Comparison of ENCODE assay signal across 9 cellular contexts in the genomic region with DNA sequence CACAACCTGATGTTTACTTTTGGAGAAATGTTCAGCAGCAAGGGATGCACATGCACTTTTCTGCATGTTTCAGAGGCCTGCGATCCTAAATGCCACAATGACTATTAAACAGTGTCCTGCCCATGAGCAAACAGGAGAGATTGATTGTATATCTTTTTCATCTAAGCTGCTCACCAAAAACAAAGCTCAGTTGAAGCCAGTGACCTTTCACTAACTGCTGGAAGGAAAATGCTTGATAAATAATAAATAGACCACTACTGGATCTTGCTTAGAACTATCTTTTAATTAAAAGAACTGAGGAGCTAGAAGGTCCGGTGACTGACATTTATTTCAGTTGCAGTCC. TPM values are rescaled to one million over a fixed set of nuclear protein-coding genes. Genes with fewer than 3 reads are reported as not detected.
DNase-seq lines count a peak whose midpoint lies in the region; ATAC-seq and TF ChIP-seq lines count a peak whose summit lies in the region.
"Had no signal": no experiment of that assay in that cellular context is flagged by ENCODE, and none has a peak within 500 bp of the region (broad histone marks: within the 10 kb centered on the region; RNA-seq: fewer than 3 reads in every experiment).

No MANE protein-coding gene starts in this region.

- no peak for TF ChIP-seq RAD21 in HCT116 (IDR thresholded peaks at IDR 0.05; ENCODE audit: low read depth)

- in situ Hi-C loops in Panc1 (cut with HindIII; ENCODE audit: low pct_unique_long_range_greater_than_20kb, low sequenced_read_pairs) = no loop called here

- POLR2A ChIA-PET in HCT116 (lab: Charles Lee) = interaction anchor here (1.0 kb wide), 1 partner anchor 250 kb away, joined by 3 read pairs; the partner anchor contains the start of gene DYNLL2
- POLR2A ChIA-PET in Panc1 (lab: Charles Lee) = no interaction called here

- intact Hi-C loops in HCT116 (cut with micrococcal nuclease) (loop anchor here (1.0 to 5.0 kb wide), 2 partner anchors 236 to 702 kb away; no protein-coding TSS in a partner anchor), Panc1 (cut with micrococcal nuclease; ENCODE audit: unreplicated experiment) (loop anchor here (2.0 to 10.0 kb wide), 3 partner anchors 61 to 703 kb away; no protein-coding TSS in a partner anchor), stomach (cut with DNase I; ENCODE audit: low total_unique reads) (no loop called here)

- H3K27me3 ChIP-seq in HCT116 (ENCODE audit: insufficient read depth, low read length) = no peaks in the 10 kb centered on the region
- H3K27me3 ChIP-seq in Panc1 (ENCODE audit: control insufficient read depth, insufficient read depth, low read length) = no peaks in the 10 kb centered on the region
- no peaks in the 10 kb centered on the region for H3K27me3 ChIP-seq in gastroesophageal sphincter
- no peaks in the 10 kb centered on the region for H3K27me3 ChIP-seq in stomach
- H3K27me3 ChIP-seq: MG63 had no signal

- no peak overlapping the region for H2AFZ ChIP-seq in HCT116 (ENCODE audit: low read depth, low read length, poor library complexity, severe bottlenecking)

- ATAC-seq in HCT116 = no peak
- no peak for ATAC-seq in Panc1
- no peak for ATAC-seq in gastroesophageal sphincter
- no peak for ATAC-seq in HG03159 (IDR thresholded peaks at IDR 0.05; ENCODE audit: unreplicated experiment)

- BruUV-seq in HCT116 (replicated peaks; lab: Mats Ljungman, UMichigan) (no TSS peak), Panc1 (replicated peaks; lab: Mats Ljungman, UMichigan) (no TSS peak)

- WGBS in gastroesophageal sphincter (ENCODE audit: low coverage in 1 of 2), 2 donors = 40 to 41% methylated on average over 2 of the region's 2 CpGs
- WGBS in stomach, 5 donors = 19 to 40% (median 28%) methylated on average over 2 of the region's 2 CpGs

- H3K9me3 ChIP-seq in HCT116 (ENCODE audit: control insufficient read depth in 1 of 2, insufficient read depth in 1 of 2, low read depth in 1 of 2, low read length in 2 of 2) = no peaks in the 10 kb centered on the region
- H3K9me3 ChIP-seq in Panc1 (ENCODE audit: control insufficient read depth, insufficient read depth, low read depth, low read length) = no peaks in the 10 kb centered on the region
- no peaks in the 10 kb centered on the region for H3K9me3 ChIP-seq in gastroesophageal sphincter
- H3K9me3 ChIP-seq in stomach = no peaks in the 10 kb centered on the region
- H3K9me3 ChIP-seq: MG63, mucosa of descending colon had no signal

- H3K9ac ChIP-seq in HCT116 (ENCODE audit: low read length) = no peak overlapping the region

- CTCF ChIA-PET in HCT116 (lab: Charles Lee) (interaction anchor here (0.8 to 3.1 kb wide), 22 partner anchors 8 to 726 kb away, joined by 3 to 24 read pairs (median 6); partner anchors contain the start of gene MRPS23), Panc1 (lab: Charles Lee) (interaction anchor here (0.8 to 1.2 kb wide), 7 partner anchors 18 to 703 kb away, joined by 3 to 5 read pairs (median 3); no protein-coding TSS in a partner anchor)

- H3K4me1 ChIP-seq in HCT116 (ENCODE audit: control insufficient read depth in 1 of 2, insufficient read depth in 2 of 2, low read length in 2 of 2) = peaks cover 0 to 15% of the 10 kb centered on the region in 2 experiments; a peak in 2 of 4 replicates
- peaks cover 8% of the 10 kb centered on the region for H3K4me1 ChIP-seq in Panc1 (ENCODE audit: control insufficient read depth, insufficient read depth, low read length)
- peaks cover 0 to 50% (median 0%) of the 10 kb centered on the region in 3 donors for H3K4me1 ChIP-seq in gastroesophageal sphincter
- peaks cover 13 to 54% (median 28%) of the 10 kb centered on the region in 4 donors for H3K4me1 ChIP-seq in stomach

- DNase-seq in HCT116 (ENCODE audit: low read depth, low spot score) (no peak), Panc1 (ENCODE audit: low read depth, low spot score) (no peak), stomach (no peak), GM10266 (ENCODE audit: extremely low spot score) (no peak)
- no peak for DNase-seq in activated effector memory CD4-positive, alpha-beta T cell treated with Interleukin-2 at 50 U/mL for 16 hours

- no peaks in the 10 kb centered on the region for H3K79me2 ChIP-seq in HCT116 (ENCODE audit: insufficient read depth, low read length)

- H3K4me3 ChIP-seq in HCT116 (replicated peaks in 1 of 2; ENCODE audit: low read depth in 1 of 2, low read length in 2 of 2) (no peak overlapping the region), Panc1 (ENCODE audit: low read depth in 2 of 2, low read length in 2 of 2) (no peak overlapping the region), gastroesophageal sphincter (peak overlapping the region; percentile 51 to 55), stomach (peak overlapping the region in 3 of 4 donors; percentile 38 to 44 (median 39))
- H3K4me3 ChIP-seq: MG63, mucosa of descending colon had no signal

- TF ChIP-seq EP300 in gastroesophageal sphincter (IDR thresholded peaks at IDR 0.05) = no peak
- no peak for TF ChIP-seq EP300 in stomach (IDR thresholded peaks at IDR 0.05)

- H3K4me2 ChIP-seq in HCT116 (ENCODE audit: low read length) = peak overlapping the region; percentile 10; the same call in 1 of the 2 replicates

- no peak overlapping the region for H3K27ac ChIP-seq in HCT116 (ENCODE audit: low read depth, low read length)
- H3K27ac ChIP-seq in Panc1 (ENCODE audit: low read length) = no peak overlapping the region
- H3K27ac ChIP-seq in gastroesophageal sphincter = peak overlapping the region; percentile 77 to 89 (median 88)
- H3K27ac ChIP-seq in stomach = peak overlapping the region; percentile 64 to 89 (median 82)

- no peaks in the 10 kb centered on the region for H4K20me1 ChIP-seq in HCT116 (ENCODE audit: insufficient read depth)

- H3K36me3 ChIP-seq in HCT116 (ENCODE audit: control insufficient read depth in 1 of 2, insufficient read depth in 2 of 2, low read length in 2 of 2) (peaks cover 2% of the 10 kb centered on the region in 2 experiments; a peak in 2 of 4 replicates), Panc1 (ENCODE audit: control insufficient read depth, insufficient read depth, low read length) (no peaks in the 10 kb centered on the region), gastroesophageal sphincter (peaks cover 0 to 15% of the 10 kb centered on the region in 2 donors), stomach (peaks cover 3 to 18% (median 10%) of the 10 kb centered on the region in 4 donors)

- TF ChIP-seq CTCF in HCT116 (IDR thresholded peaks at IDR 0.05 in 2 of 3, conservative IDR thresholded peaks at IDR 0.05 in 1 of 3; ENCODE audit: borderline replicate concordance in 1 of 3, insufficient read depth in 1 of 3, low read depth in 2 of 3, low read length in 2 of 3) (no peak), Panc1 (IDR thresholded peaks at IDR 0.05) (peak; percentile 75), gastroesophageal sphincter (IDR thresholded peaks at IDR 0.05) (no peak), stomach (IDR thresholded peaks at IDR 0.05) (peak in 1 of 7 experiments; percentile 3), GM10266 (IDR thresholded peaks at IDR 0.05; ENCODE audit: control insufficient read depth, insufficient read depth, low read depth, missing control alignments) (no peak)

- no peaks in the 10 kb centered on the region for H3K9me2 ChIP-seq in HCT116 (ENCODE audit: insufficient read depth)

- RAD21 ChIA-PET in HCT116 (lab: Charles Lee; ENCODE audit: low non-redundant PET in 1 of 2, low total read pairs in 2 of 2, uncharacterized antibody in 2 of 2, unreplicated experiment in 2 of 2) = interaction anchor here (0.9 to 2.1 kb wide), 2 partner anchors 86 kb away, joined by 3 to 4 read pairs; no protein-coding TSS in a partner anchor

- TF ChIP-seq POLR2A in HCT116 (IDR thresholded peaks at IDR 0.05; ENCODE audit: borderline replicate concordance, extremely low read depth, insufficient read depth, insufficient read length) (no peak), gastroesophageal sphincter (IDR thresholded peaks at IDR 0.05) (no peak), stomach (IDR thresholded peaks at IDR 0.05) (no peak)

TF ChIP-seq in HCT116, 20 proteins besides CTCF, POLR2A, EP300 and RAD21:
- TF ChIP-seq FOSL1 (IDR thresholded peaks at IDR 0.05; ENCODE audit: low read depth) = no peak
- no peak for TF ChIP-seq ZFX (IDR thresholded peaks at IDR 0.05)
- TF ChIP-seq ATF3 (IDR thresholded peaks at IDR 0.05) = no peak
- TF ChIP-seq CBX3 (IDR thresholded peaks at IDR 0.05; ENCODE audit: low read depth) = no peak
- no peak for TF ChIP-seq EZH2phosphoT487 (IDR thresholded peaks at IDR 0.05; ENCODE audit: borderline replicate concordance)
- TF ChIP-seq MAX (IDR thresholded peaks at IDR 0.05) = no peak; the same call in 1 of the 2 replicates
- TF ChIP-seq SRF (IDR thresholded peaks at IDR 0.05; ENCODE audit: low read depth) = no peak
- no peak for TF ChIP-seq SP1 (IDR thresholded peaks at IDR 0.05; ENCODE audit: low read depth)
- no peak for TF ChIP-seq YY1 (IDR thresholded peaks at IDR 0.05; ENCODE audit: extremely low read depth, insufficient replicate concordance, low read depth, low read length)

RNA-seq across cellular contexts. Expression of gene MRPS23, which starts 16.3 kb away (rescaled TPM):
- total RNA-seq in HCT116 (2021; ENCODE audit: unreplicated experiment) (109 TPM), Panc1 (2021; ENCODE audit: unreplicated experiment) (85.4 TPM), gastroesophageal sphincter (10 to 100 TPM; 23.0 to 24.8 (median 24.5) TPM), stomach (10 to 100 TPM in 4 of 5 donors, not detected in 1; 12.6 to 26.8 (median 16.8) TPM)
- 69.5 and 101 TPM in 2 replicates for polyA plus RNA-seq in HCT116 (2012)
- 76.8 TPM for polyA plus RNA-seq in Panc1 (2012; ENCODE audit: insufficient read length)
- 10 to 100 TPM; 25.1 to 43.3 (median 34.2) TPM for polyA plus RNA-seq in stomach

Comparison
In these comparisons a context has a peak if more than half of its experiments do, and no peak if none do; other contexts are left out.
1. H3K27ac ChIP-seq: peak in gastroesophageal sphincter (4 of 4) and stomach (5 of 5); none in HCT116 (single experiment) and Panc1 (single experiment).
2. H3K4me3 ChIP-seq: peak in gastroesophageal sphincter (2 of 2) and stomach (3 of 4); none in HCT116 (0 of 2) and Panc1 (0 of 2).